1 cellular context compared by ENCODE assay signal in genomic region chr11:44564653-44565007, GRCh38.
TF ChIP-seq lines count a peak whose summit lies in the region.

No MANE protein-coding gene starts in this region.

TF ChIP-seq in HCT116, 20 proteins besides CTCF, POLR2A, EP300 and RAD21 (continued from another document):
- TF ChIP-seq REST (IDR thresholded peaks at IDR 0.05; ENCODE audit: low read depth) (no peak), CBX3 (IDR thresholded peaks at IDR 0.05; ENCODE audit: low read depth) (no peak), TCF7L2 (IDR thresholded peaks at IDR 0.05; ENCODE audit: borderline replicate concordance, extremely low read depth, insufficient read depth, insufficient read length) (no peak), ELF1 (IDR thresholded peaks at IDR 0.05; ENCODE audit: borderline replicate concordance, low read depth) (no peak)
